9 cellular contexts compared by ENCODE assay signal in the genomic region with DNA sequence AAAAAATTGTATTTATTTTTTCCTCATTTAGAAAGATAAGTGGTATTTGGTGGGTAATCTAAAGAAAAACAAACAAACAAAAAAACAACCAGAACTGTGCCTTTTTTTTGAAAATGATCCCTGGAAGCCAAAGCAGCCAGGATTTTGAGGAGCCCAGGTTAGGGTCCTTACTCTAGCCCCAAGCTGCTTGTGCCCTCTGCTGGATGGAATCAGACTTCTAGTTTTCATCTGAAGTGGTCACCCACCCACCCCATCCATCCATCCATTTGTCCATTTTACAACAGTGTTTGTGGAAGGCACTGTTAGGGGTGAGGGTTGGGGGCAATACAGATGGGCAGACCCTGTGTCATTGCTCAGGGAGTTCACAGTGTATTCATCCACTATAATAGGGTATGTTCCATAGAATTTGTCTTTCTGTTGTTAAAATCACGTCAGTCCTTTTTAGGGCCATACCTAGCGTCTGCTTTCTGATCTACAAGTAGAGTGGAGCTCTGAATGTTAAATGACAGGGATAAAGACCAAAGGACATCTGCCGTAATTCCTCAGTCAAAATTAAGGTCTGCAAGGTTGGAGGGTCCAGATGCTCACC. TPM values are rescaled to one million over a fixed set of nuclear protein-coding genes. Genes with fewer than 3 reads are reported as not detected.
A peak's percentile ranks its signal among the peaks of the same experiment; 100 is the strongest.
DNase-seq lines count a peak whose midpoint lies in the region; ATAC-seq, FAIRE-seq and TF ChIP-seq lines count a peak whose summit lies in the region.
"Had no signal": no experiment of that assay in that cellular context is flagged by ENCODE, and none has a peak within 500 bp of the region (broad histone marks: within the 10 kb centered on the region; RNA-seq: fewer than 3 reads in every experiment).

No MANE protein-coding gene starts in this region.

- H3K4me3 ChIP-seq in A673 (ENCODE audit: low read depth, low read length, poor library complexity, severe bottlenecking), result no peak overlapping the region
- H3K4me3 ChIP-seq in right lobe of liver, result no peak overlapping the region

- no TSS peak for BruUV-seq in A673 (replicated peaks; lab: Mats Ljungman, UMichigan)

- intact Hi-C loops in A673 (cut with micrococcal nuclease; ENCODE audit: unreplicated experiment) (loop anchor here (1.0 to 5.0 kb wide), 2 partner anchors 72 to 88 kb away; no protein-coding TSS in a partner anchor), right lobe of liver (cut with DNase I) (loop anchor here in 1 of 2 donors (5.0 kb wide), 2 partner anchors 57 to 72 kb away; a partner anchor contains a TSS)

- 89% methylated on average over 3 of the region's 3 CpGs for WGBS in right lobe of liver (ENCODE audit: insufficient coverage, low coverage, low lambda C conversion rate, missing lambda C conversion rate)

- H3K36me3 ChIP-seq in A673 (ENCODE audit: insufficient read depth, low read length, poor library complexity, severe bottlenecking) (peaks cover 9% of the 10 kb centered on the region), right lobe of liver (peaks cover 0 to 11% (median 6%) of the 10 kb centered on the region in 4 donors)

- CTCF ChIA-PET in A673 (lab: Charles Lee), result interaction anchor here (1.8 kb wide), 1 partner anchor 89 kb away, joined by 5 read pairs; no protein-coding TSS in a partner anchor

- peak; percentile 51 for TF ChIP-seq CTCF in A673 (conservative IDR thresholded peaks at IDR 0.05; ENCODE audit: low read depth, low read length)
- peak; percentile 33 to 52 (median 51) for TF ChIP-seq CTCF in right lobe of liver (IDR thresholded peaks at IDR 0.05)

- DNase-seq in A673 (ENCODE audit: low spot score), result peak; percentile 31
- peak; percentile 13 for DNase-seq in DMS53 treated with DMSO at 0.1 percent for 48 hours (lab: John Stamatoyannopoulos, UW; ENCODE audit: unreplicated experiment)
- DNase-seq in NCI-H1105 (lab: John Stamatoyannopoulos, UW), result peak; percentile 39
- DNase-seq in amniotic epithelial cell (ENCODE audit: low read depth), result peak; percentile 51
- DNase-seq in right lobe of liver, result no peak
- no peak for DNase-seq in frontal cortex (ENCODE audit: low spot score in 2 of 2)
- DNase-seq in UCSD-AML1 (lab: John Stamatoyannopoulos, UW; ENCODE audit: unreplicated experiment), result no peak

- ATAC-seq in right lobe of liver, result no peak
- no peak for ATAC-seq in GM21447 (IDR thresholded peaks at IDR 0.05; ENCODE audit: unreplicated experiment)

- H3K27me3 ChIP-seq in A673 (replicated peaks; ENCODE audit: insufficient read depth, low read depth, low read length, poor library complexity) (no peaks in the 10 kb centered on the region), right lobe of liver (no peaks in the 10 kb centered on the region)

- POLR2A ChIA-PET in A673 (lab: Charles Lee; ENCODE audit: low non-redundant PET), result interaction anchor here (0.5 kb wide), 1 partner anchor 80 kb away, joined by 7 read pairs; no protein-coding TSS in a partner anchor

- H3K9me3 ChIP-seq in A673 (ENCODE audit: low read depth, low read length, poor library complexity, severe bottlenecking) (no peaks in the 10 kb centered on the region), right lobe of liver (no peaks in the 10 kb centered on the region)

- H3K27ac ChIP-seq in A673 (ENCODE audit: low read depth, low read length, poor library complexity, severe bottlenecking) (no peak overlapping the region), right lobe of liver (no peak overlapping the region)

- peaks cover 4% of the 10 kb centered on the region for H3K4me1 ChIP-seq in A673 (ENCODE audit: insufficient read depth, low read length, poor library complexity, severe bottlenecking)
- H3K4me1 ChIP-seq in right lobe of liver, result peaks cover 0 to 38% (median 0%) of the 10 kb centered on the region in 4 donors

- FAIRE-seq in frontal cortex (lab: Jason Lieb, UNC), result no peak

- TF ChIP-seq POLR2A in right lobe of liver (IDR thresholded peaks at IDR 0.05), result no peak

RNA-seq across cellular contexts. Expression of a gene that starts 3.0 kb away (rescaled TPM):
- total RNA-seq in A673 (2021) (25.7 and 25.8 TPM in 2 replicates), right lobe of liver (10 to 100 TPM in 4 of 6 experiments, 1 to 10 TPM in 2; 9.7 to 19.9 (median 14.8) TPM), frontal cortex (21.2 TPM)

RNA-seq across cellular contexts. Expression of a gene that starts 3.6 kb away (rescaled TPM):
- 34.7 and 41.0 TPM in 2 replicates for total RNA-seq in A673 (2021)
- total RNA-seq in right lobe of liver, result 10 to 100 TPM; 11.7 to 19.3 (median 12.9) TPM
- total RNA-seq in frontal cortex, result 19.2 TPM

RNA-seq across cellular contexts. Expression of a gene that starts 55.1 kb away (rescaled TPM):
- total RNA-seq in A673 (2021) (not detected in 2 replicates), right lobe of liver (100 to 1,000 TPM in 3 of 6 experiments, 10 to 100 TPM in 3; 27.2 to 132 (median 72.1) TPM), frontal cortex (not detected)
- total RNA-seq: subcutaneous adipose tissue had no signal

RNA-seq across cellular contexts. Expression of a gene that starts 59.5 kb away (rescaled TPM):
- total RNA-seq in A673 (2021) (7.8 and 8.5 TPM in 2 replicates), right lobe of liver (10 to 100 TPM; 20.5 to 34.5 (median 25.4) TPM), frontal cortex (15.5 TPM)

Comparison
In these comparisons a context has a peak if more than half of its experiments do, and no peak if none do; other contexts are left out.
1. DNase-seq: peak in A673 (single experiment), DMS53 treated with DMSO at 0.1 percent for 48 hours (single experiment), NCI-H1105 (single experiment) and amniotic epithelial cell (single experiment); none in right lobe of liver (0 of 3), frontal cortex (0 of 2) and UCSD-AML1 (single experiment).
2. RNA of a gene that starts 55.1 kb away (total RNA-seq): 27.2 to 132 TPM in right lobe of liver; not detected in A673 and not detected in frontal cortex (single experiment); every median in the first group is over 10 times any median in the second.